Comparison of ENCODE assay signal across 1 cellular context in the genomic region with DNA sequence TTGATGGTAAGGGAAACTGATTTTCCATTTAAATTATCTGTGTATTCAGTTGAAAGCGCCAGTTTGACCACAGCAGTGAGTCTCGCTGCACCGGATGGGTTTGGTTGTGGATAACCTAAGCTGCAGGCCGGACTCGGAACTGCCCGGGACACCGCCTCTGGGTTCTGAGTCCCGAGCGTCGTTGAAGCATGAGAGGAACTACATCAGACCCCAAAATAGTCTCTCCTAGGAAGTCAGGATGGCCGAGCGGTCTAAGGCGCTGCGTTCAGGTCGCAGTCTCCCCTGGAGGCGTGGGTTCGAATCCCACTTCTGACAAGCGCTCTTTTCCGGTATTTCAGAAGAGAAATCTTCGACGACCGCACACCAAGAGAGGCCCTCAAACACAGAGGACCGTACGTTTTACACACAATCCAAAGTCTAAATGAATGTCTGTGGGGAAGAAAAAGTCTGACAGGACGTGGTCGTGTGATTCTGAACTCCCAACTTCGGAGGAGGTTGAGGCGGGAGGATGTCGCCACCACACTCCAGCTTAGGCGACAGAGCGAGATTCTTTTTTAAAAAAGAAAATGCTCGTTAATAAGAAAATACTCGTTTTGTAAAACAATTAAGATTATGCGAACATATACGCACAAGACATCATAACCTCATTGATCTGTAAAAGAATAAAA.
TF ChIP-seq lines count a peak whose summit lies in the region.

No MANE protein-coding gene starts in this region.

TF ChIP-seq in A549, 52 proteins besides CTCF, POLR2A, EP300 and RAD21 (continued from another document):
- TF ChIP-seq, protein P1, sequence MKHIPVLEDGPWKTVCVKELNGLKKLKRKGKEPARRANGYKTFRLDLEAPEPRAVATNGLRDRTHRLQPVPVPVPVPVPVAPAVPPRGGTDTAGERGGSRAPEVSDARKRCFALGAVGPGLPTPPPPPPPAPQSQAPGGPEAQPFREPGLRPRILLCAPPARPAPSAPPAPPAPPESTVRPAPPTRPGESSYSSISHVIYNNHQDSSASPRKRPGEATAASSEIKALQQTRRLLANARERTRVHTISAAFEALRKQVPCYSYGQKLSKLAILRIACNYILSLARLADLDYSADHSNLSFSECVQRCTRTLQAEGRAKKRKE (CRISPR knock-in tag; IDR thresholded peaks at IDR 0.05; ENCODE audit: low read depth) = no peak
- TF ChIP-seq SMC3 (IDR thresholded peaks at IDR 0.05) = peak; percentile 37; the same call in 2 of the 3 replicates
- no peak for TF ChIP-seq ZFP36 (IDR thresholded peaks at IDR 0.05; ENCODE audit: borderline replicate concordance, partially characterized antibody)
- no peak for TF ChIP-seq ZC3H11A (IDR thresholded peaks at IDR 0.05)
- no peak for TF ChIP-seq HOXB13 (CRISPR knock-in tag; IDR thresholded peaks at IDR 0.05; ENCODE audit: low read depth)
- no peak for TF ChIP-seq NR3C1 (IDR thresholded peaks at IDR 0.05)
- no peak for TF ChIP-seq RFX5 (IDR thresholded peaks at IDR 0.05)
- TF ChIP-seq, protein P2, sequence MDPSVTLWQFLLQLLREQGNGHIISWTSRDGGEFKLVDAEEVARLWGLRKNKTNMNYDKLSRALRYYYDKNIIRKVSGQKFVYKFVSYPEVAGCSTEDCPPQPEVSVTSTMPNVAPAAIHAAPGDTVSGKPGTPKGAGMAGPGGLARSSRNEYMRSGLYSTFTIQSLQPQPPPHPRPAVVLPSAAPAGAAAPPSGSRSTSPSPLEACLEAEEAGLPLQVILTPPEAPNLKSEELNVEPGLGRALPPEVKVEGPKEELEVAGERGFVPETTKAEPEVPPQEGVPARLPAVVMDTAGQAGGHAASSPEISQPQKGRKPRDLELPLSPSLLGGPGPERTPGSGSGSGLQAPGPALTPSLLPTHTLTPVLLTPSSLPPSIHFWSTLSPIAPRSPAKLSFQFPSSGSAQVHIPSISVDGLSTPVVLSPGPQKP (IDR thresholded peaks at IDR 0.05; ENCODE audit: low read depth, low read length) = no peak
- TF ChIP-seq MAFK (IDR thresholded peaks at IDR 0.05; ENCODE audit: partially characterized antibody) = no peak
- peak; percentile 61; the same call in 1 of the 2 replicates for TF ChIP-seq HOXA7 (CRISPR knock-in tag; IDR thresholded peaks at IDR 0.05)
- no peak for TF ChIP-seq JUNB (IDR thresholded peaks at IDR 0.05)
- no peak for TF ChIP-seq EHMT2 (IDR thresholded peaks at IDR 0.05; ENCODE audit: low read depth)
- TF ChIP-seq CBX8 (IDR thresholded peaks at IDR 0.05) = no peak
- no peak for TF ChIP-seq FOSL2 (IDR thresholded peaks at IDR 0.05)
- TF ChIP-seq FOSL2 (CRISPR knock-in tag; IDR thresholded peaks at IDR 0.05) = no peak; the same call in 1 of the 2 replicates
- peak; percentile 81; the same call in 1 of the 2 replicates for TF ChIP-seq RARB (CRISPR knock-in tag; IDR thresholded peaks at IDR 0.05)
- TF ChIP-seq, protein P3, sequence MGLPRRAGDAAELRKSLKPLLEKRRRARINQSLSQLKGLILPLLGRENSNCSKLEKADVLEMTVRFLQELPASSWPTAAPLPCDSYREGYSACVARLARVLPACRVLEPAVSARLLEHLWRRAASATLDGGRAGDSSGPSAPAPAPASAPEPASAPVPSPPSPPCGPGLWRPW (IDR thresholded peaks at IDR 0.05) = no peak
- TF ChIP-seq TP53 (CRISPR knock-in tag; IDR thresholded peaks at IDR 0.05) = no peak
- TF ChIP-seq, protein P4, sequence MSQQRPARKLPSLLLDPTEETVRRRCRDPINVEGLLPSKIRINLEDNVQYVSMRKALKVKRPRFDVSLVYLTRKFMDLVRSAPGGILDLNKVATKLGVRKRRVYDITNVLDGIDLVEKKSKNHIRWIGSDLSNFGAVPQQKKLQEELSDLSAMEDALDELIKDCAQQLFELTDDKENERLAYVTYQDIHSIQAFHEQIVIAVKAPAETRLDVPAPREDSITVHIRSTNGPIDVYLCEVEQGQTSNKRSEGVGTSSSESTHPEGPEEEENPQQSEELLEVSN (IDR thresholded peaks at IDR 0.05; ENCODE audit: borderline replicate concordance, low read depth) = no peak
- TF ChIP-seq EHF (CRISPR knock-in tag; IDR thresholded peaks at IDR 0.05) = no peak
- TF ChIP-seq, protein P5, sequence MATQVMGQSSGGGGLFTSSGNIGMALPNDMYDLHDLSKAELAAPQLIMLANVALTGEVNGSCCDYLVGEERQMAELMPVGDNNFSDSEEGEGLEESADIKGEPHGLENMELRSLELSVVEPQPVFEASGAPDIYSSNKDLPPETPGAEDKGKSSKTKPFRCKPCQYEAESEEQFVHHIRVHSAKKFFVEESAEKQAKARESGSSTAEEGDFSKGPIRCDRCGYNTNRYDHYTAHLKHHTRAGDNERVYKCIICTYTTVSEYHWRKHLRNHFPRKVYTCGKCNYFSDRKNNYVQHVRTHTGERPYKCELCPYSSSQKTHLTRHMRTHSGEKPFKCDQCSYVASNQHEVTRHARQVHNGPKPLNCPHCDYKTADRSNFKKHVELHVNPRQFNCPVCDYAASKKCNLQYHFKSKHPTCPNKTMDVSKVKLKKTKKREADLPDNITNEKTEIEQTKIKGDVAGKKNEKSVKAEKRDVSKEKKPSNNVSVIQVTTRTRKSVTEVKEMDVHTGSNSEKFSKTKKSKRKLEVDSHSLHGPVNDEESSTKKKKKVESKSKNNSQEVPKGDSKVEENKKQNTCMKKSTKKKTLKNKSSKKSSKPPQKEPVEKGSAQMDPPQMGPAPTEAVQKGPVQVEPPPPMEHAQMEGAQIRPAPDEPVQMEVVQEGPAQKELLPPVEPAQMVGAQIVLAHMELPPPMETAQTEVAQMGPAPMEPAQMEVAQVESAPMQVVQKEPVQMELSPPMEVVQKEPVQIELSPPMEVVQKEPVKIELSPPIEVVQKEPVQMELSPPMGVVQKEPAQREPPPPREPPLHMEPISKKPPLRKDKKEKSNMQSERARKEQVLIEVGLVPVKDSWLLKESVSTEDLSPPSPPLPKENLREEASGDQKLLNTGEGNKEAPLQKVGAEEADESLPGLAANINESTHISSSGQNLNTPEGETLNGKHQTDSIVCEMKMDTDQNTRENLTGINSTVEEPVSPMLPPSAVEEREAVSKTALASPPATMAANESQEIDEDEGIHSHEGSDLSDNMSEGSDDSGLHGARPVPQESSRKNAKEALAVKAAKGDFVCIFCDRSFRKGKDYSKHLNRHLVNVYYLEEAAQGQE (IDR thresholded peaks at IDR 0.05) = no peak
- TF ChIP-seq ZSCAN20 (CRISPR knock-in tag; IDR thresholded peaks at IDR 0.05) = no peak
- no peak for TF ChIP-seq PHF8 (IDR thresholded peaks at IDR 0.05; ENCODE audit: borderline replicate concordance, low read depth)
- no peak for TF ChIP-seq CHD2 (IDR thresholded peaks at IDR 0.05; ENCODE audit: low read length, partially characterized antibody)
- TF ChIP-seq, protein P6, sequence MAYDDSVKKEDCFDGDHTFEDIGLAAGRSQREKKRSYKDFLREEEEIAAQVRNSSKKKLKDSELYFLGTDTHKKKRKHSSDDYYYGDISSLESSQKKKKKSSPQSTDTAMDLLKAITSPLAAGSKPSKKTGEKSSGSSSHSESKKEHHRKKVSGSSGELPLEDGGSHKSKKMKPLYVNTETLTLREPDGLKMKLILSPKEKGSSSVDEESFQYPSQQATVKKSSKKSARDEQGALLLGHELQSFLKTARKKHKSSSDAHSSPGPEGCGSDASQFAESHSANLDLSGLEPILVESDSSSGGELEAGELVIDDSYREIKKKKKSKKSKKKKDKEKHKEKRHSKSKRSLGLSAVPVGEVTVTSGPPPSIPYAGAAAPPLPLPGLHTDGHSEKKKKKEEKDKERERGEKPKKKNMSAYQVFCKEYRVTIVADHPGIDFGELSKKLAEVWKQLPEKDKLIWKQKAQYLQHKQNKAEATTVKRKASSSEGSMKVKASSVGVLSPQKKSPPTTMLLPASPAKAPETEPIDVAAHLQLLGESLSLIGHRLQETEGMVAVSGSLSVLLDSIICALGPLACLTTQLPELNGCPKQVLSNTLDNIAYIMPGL (CRISPR knock-in tag; IDR thresholded peaks at IDR 0.05; ENCODE audit: borderline replicate concordance) = peak; percentile 83
